8 cellular contexts compared by ENCODE assay signal in genomic region chrX:48021026-48021900, GRCh38. TPM values are rescaled to one million over a fixed set of nuclear protein-coding genes. Genes with fewer than 3 reads are reported as not detected.
DNase-seq lines count a peak whose midpoint lies in the region; ATAC-seq and TF ChIP-seq lines count a peak whose summit lies in the region.

No MANE protein-coding gene starts in this region.

- no peak overlapping the region for H2BK12ac ChIP-seq in neuronal stem cell (ENCODE audit: low read length)

- no peaks in the 10 kb centered on the region for H4K20me1 ChIP-seq in MM.1S (ENCODE audit: insufficient read depth, low read length)

- no peak overlapping the region for H2BK15ac ChIP-seq in neuronal stem cell (ENCODE audit: low read length)

- H4K91ac ChIP-seq in neuronal stem cell (ENCODE audit: low read depth, low read length, poor library complexity): no peak overlapping the region

- no peaks in the 10 kb centered on the region for H3K36me3 ChIP-seq in MM.1S (replicated peaks; ENCODE audit: insufficient read depth, low read length)
- H3K36me3 ChIP-seq in SJCRH30: no peaks in the 10 kb centered on the region
- H3K36me3 ChIP-seq in neuronal stem cell (replicated peaks in 1 of 2; ENCODE audit: control insufficient read depth in 2 of 2, insufficient read depth in 2 of 2, low read length in 2 of 2): no peaks in the 10 kb centered on the region

- H2AK5ac ChIP-seq in neuronal stem cell (ENCODE audit: low read depth, low read length): no peak overlapping the region

- peaks cover 2% of the 10 kb centered on the region for H3K79me1 ChIP-seq in neuronal stem cell (ENCODE audit: low read depth, low read length)

- H3K9ac ChIP-seq in MM.1S (ENCODE audit: low read length) (peak overlapping the region; percentile 99), neuronal stem cell (ENCODE audit: low read depth, low read length, poor library complexity) (no peak overlapping the region)

- peak overlapping the region; percentile 77 for H3K27ac ChIP-seq in MM.1S (ENCODE audit: low read length)
- peak overlapping the region; percentile 99 for H3K27ac ChIP-seq in SJCRH30
- H3K27ac ChIP-seq in neuronal stem cell (replicated peaks; ENCODE audit: low read length): peak overlapping the region; percentile 75

- H2AFZ ChIP-seq in MM.1S (ENCODE audit: low read length) (peak overlapping the region; percentile 91), neuronal stem cell (ENCODE audit: low read length) (peak overlapping the region; percentile 88)

- DNase-seq in AG09319 (ENCODE audit: extremely low read depth, low read depth): peak; percentile 60
- peak; percentile 60 for DNase-seq in MM.1S
- peak; percentile 75 to 77 for DNase-seq in SJCRH30
- peak; percentile 83 for DNase-seq in activated naive CD4-positive, alpha-beta T cell treated with anti-CD3 and anti-CD28 coated beads, Interleukin-2, amount 50 U/mL, for 16 hours
- peak; percentile 50 for DNase-seq in germinal center (ENCODE audit: low spot score)
- peak; percentile 80 for DNase-seq in neuronal stem cell (ENCODE audit: low spot score)
- DNase-seq in stromal cell of bone marrow (ENCODE audit: low read depth): peak; percentile 56

- H3K4me1 ChIP-seq in MM.1S (ENCODE audit: low read length): peaks cover 6% of the 10 kb centered on the region; the same call in 1 of the 2 replicates
- H3K4me1 ChIP-seq in SJCRH30: no peaks in the 10 kb centered on the region
- no peaks in the 10 kb centered on the region for H3K4me1 ChIP-seq in neuronal stem cell (ENCODE audit: control insufficient read depth in 2 of 2, insufficient read depth in 1 of 2, low read depth in 1 of 2, low read length in 2 of 2)

- peak; percentile 68 for ATAC-seq in GM19397 (IDR thresholded peaks at IDR 0.05; ENCODE audit: unreplicated experiment)

- no peak overlapping the region for H2BK120ac ChIP-seq in neuronal stem cell (ENCODE audit: low read depth, low read length)

- no peak overlapping the region for H4K8ac ChIP-seq in neuronal stem cell (ENCODE audit: low read depth, low read length)

- no peak overlapping the region for H3K4ac ChIP-seq in neuronal stem cell (ENCODE audit: low read length)

- no CpG with 5 or more reads among the region's 30 CpGs for WGBS in neuronal stem cell (ENCODE audit: extremely low coverage in 2 of 2, insufficient read length in 2 of 2, insufficient replicate concordance in 1 of 2), 2 donors

- H3K9me2 ChIP-seq in MM.1S (replicated peaks; ENCODE audit: insufficient read depth, low read length): no peaks in the 10 kb centered on the region

- H3K4me3 ChIP-seq in MM.1S (ENCODE audit: low read length): peak overlapping the region; percentile 86
- H3K4me3 ChIP-seq in SJCRH30: peak overlapping the region; percentile 80
- peak overlapping the region; percentile 59 to 91 for H3K4me3 ChIP-seq in neuronal stem cell (ENCODE audit: low read length in 2 of 2)

- peak overlapping the region; percentile 27 for H3K18ac ChIP-seq in neuronal stem cell (ENCODE audit: low read length)

- H3K9me3 ChIP-seq in MM.1S (replicated peaks; ENCODE audit: insufficient read depth, low read length) (no peaks in the 10 kb centered on the region), SJCRH30 (replicated peaks) (no peaks in the 10 kb centered on the region), neuronal stem cell (replicated peaks in 1 of 2; ENCODE audit: control insufficient read depth in 2 of 2, insufficient read depth in 1 of 2, low read depth in 1 of 2, low read length in 2 of 2) (no peaks in the 10 kb centered on the region)

- H3K27me3 ChIP-seq in MM.1S (replicated peaks; ENCODE audit: insufficient read depth, low read length) (no peaks in the 10 kb centered on the region), SJCRH30 (no peaks in the 10 kb centered on the region), neuronal stem cell (ENCODE audit: control insufficient read depth in 3 of 3, insufficient read depth in 3 of 3, low read depth in 1 of 3, low read length in 3 of 3) (no peaks in the 10 kb centered on the region)

- H3K4me2 ChIP-seq in MM.1S (ENCODE audit: low read depth, low read length) (peak overlapping the region; percentile 69), neuronal stem cell (ENCODE audit: insufficient read depth, low read length, poor library complexity, severe bottlenecking) (peak overlapping the region; percentile 33)

- H2BK5ac ChIP-seq in neuronal stem cell (ENCODE audit: low read length): no peak overlapping the region

- H3K14ac ChIP-seq in neuronal stem cell (ENCODE audit: low read length): no peak overlapping the region

- no peak overlapping the region for H3K23ac ChIP-seq in neuronal stem cell (ENCODE audit: low read depth, low read length, poor library complexity)

- no peaks in the 10 kb centered on the region for H3F3A ChIP-seq in MM.1S (ENCODE audit: insufficient read depth, low read length)

- no peaks in the 10 kb centered on the region for H3K79me2 ChIP-seq in MM.1S (ENCODE audit: low read length)

- TF ChIP-seq CTCF in AG09319 (IDR thresholded peaks at IDR 0.05; ENCODE audit: low read depth, low read length) (no peak), MM.1S (IDR thresholded peaks at IDR 0.05; ENCODE audit: low read length) (no peak)

RNA-seq across cellular contexts. Expression of gene SPACA5, which starts 14.5 kb away (rescaled TPM):
- not detected in 2 replicates for total RNA-seq in SJCRH30 (2014; rRNA removed; shearing (Covaris generic))
- not detected for polyA plus RNA-seq in neuronal stem cell (2013, experiment 1 of 2)
- not detected for polyA plus RNA-seq in neuronal stem cell (2013, experiment 2 of 2)

RNA-seq across cellular contexts. Expression of gene ZNF182, which starts 17.5 kb away (rescaled TPM):
- 4.2 and 4.4 TPM in 2 replicates for total RNA-seq in SJCRH30 (2014; rRNA removed; shearing (Covaris generic))
- 4.8 TPM for polyA plus RNA-seq in neuronal stem cell (2013, experiment 1 of 2)
- polyA plus RNA-seq in neuronal stem cell (2013, experiment 2 of 2): 4.7 TPM

RNA-seq across cellular contexts. Expression of gene ZNF630, which starts 50.2 kb away (rescaled TPM):
- 0.41 and 0.71 TPM in 2 replicates for total RNA-seq in SJCRH30 (2014; rRNA removed; shearing (Covaris generic))
- polyA plus RNA-seq in neuronal stem cell (2013, experiment 1 of 2): 1.3 TPM
- 1.1 TPM for polyA plus RNA-seq in neuronal stem cell (2013, experiment 2 of 2)

Comparison
In these comparisons a context has a peak if more than half of its experiments do, and no peak if none do; other contexts are left out.
1. Peak in every context shown above with its lines: DNase-seq, ATAC-seq, H3K4me3 ChIP-seq and H3K27ac ChIP-seq.